ENCODE assay signal across 8 cellular contexts in the genomic region with DNA sequence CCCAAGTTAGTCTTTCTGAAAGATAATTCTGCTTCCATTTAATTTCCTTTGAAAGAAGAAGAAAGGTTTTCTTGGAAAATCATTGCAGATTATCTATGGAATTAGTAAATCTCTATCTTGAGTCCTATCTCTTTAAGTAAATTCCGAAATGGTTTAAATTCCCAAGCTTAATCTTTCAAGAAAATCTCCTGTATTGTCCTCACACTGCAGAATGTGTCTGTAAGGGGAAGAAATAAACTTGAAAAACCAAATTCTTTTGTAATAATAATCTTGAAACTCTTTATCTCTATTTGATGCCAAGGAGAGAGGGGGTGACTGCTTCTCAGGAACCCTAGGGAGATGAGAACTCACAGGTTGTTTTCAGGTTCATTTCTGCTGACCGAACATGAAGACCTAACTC.
"Had no signal": no experiment of that assay in that cellular context is flagged by ENCODE, and none has a peak within 500 bp of the region (broad histone marks: within the 10 kb centered on the region; RNA-seq: fewer than 3 reads in every experiment).

No MANE protein-coding gene starts in this region.

- H2AFZ ChIP-seq: GM23248 had no signal

- H3K9ac ChIP-seq: GM23248 had no signal

- ATAC-seq: HCT116, K562 had no signal

- DNase-seq: GM23248, GOT3, H7, HFFc6, IMR-90 had no signal

- H3K4me3 Mint-ChIP-seq: HFFc6 had no signal

- H3K4me3 ChIP-seq: GM23248, HAP-1, K562 had no signal

- H3K9me3 ChIP-seq: HAP-1 had no signal

- H3K27ac ChIP-seq: GM23248 had no signal

- H3K4me1 ChIP-seq: HAP-1 had no signal

- H3K36me3 ChIP-seq: HAP-1 had no signal

- H3K27ac Mint-ChIP-seq: HFFc6 had no signal
